Comparison of ENCODE assay signal across 8 cellular contexts in genomic region chr6:912871-913663, GRCh38.
DNase-seq lines count a peak whose midpoint lies in the region; ATAC-seq and TF ChIP-seq lines count a peak whose summit lies in the region.

No MANE protein-coding gene starts in this region.

- H2AFZ ChIP-seq in DND-41 (ENCODE audit: low read depth, low read length), result no peak overlapping the region

- H3K27me3 Mint-ChIP-seq in chondrocyte (ENCODE audit: low read depth) (peaks cover 27% of the 10 kb centered on the region), nephron (ENCODE audit: low read depth) (peaks cover 16% of the 10 kb centered on the region)

- H3K9ac ChIP-seq in DND-41 (ENCODE audit: low read depth, low read length), result no peak overlapping the region

- H3K27ac ChIP-seq in DND-41 (ENCODE audit: low read length), result no peak overlapping the region

- DNase-seq in DND-41, result no peak
- peak; percentile 11 to 18 for DNase-seq in Kasumi-1 (lab: John Stamatoyannopoulos, UW)
- no peak for DNase-seq in chondrocyte (ENCODE audit: low spot score)
- DNase-seq in stimulated activated naive CD4-positive, alpha-beta T cell (lab: John Stamatoyannopoulos, UW), result no peak
- no peak for DNase-seq in NCI-H1436 treated with DMSO at 0.1 percent for 48 hours (lab: John Stamatoyannopoulos, UW)
- DNase-seq in activated CD4-positive, alpha-beta T cell treated with anti-CD3 and anti-CD28 coated beads, Interleukin-2, amount 50 U/mL, for 1 hour, result no peak
- DNase-seq in OCI-M2 (lab: John Stamatoyannopoulos, UW; ENCODE audit: unreplicated experiment), result no peak

- H3K27ac Mint-ChIP-seq in chondrocyte (ENCODE audit: unreplicated experiment), result no peak overlapping the region
- no peak overlapping the region for H3K27ac Mint-ChIP-seq in nephron

- H3K27me3 ChIP-seq in DND-41 (ENCODE audit: insufficient read depth, low read length, poor library complexity), result no peaks in the 10 kb centered on the region

- H3K4me1 ChIP-seq in DND-41 (ENCODE audit: insufficient read depth, low read length), result no peaks in the 10 kb centered on the region

- no peaks in the 10 kb centered on the region for H4K20me1 ChIP-seq in DND-41 (ENCODE audit: insufficient read depth, low read length)

- H3K36me3 Mint-ChIP-seq in chondrocyte (ENCODE audit: low read depth) (peaks cover 1% of the 10 kb centered on the region), nephron (ENCODE audit: low read depth) (no peaks in the 10 kb centered on the region)

- no peak overlapping the region for H3K4me3 ChIP-seq in DND-41 (ENCODE audit: low read depth in 1 of 2, low read length in 2 of 2)

- no peaks in the 10 kb centered on the region for H3K36me3 ChIP-seq in DND-41 (ENCODE audit: insufficient read depth, low read length)

- H3K4me3 Mint-ChIP-seq in chondrocyte (ENCODE audit: unreplicated experiment) (no peak overlapping the region), nephron (no peak overlapping the region)

- no peaks in the 10 kb centered on the region for H3K79me2 ChIP-seq in DND-41 (ENCODE audit: insufficient read depth, low read length)

- ATAC-seq in DND-41 (ENCODE audit: insufficient read depth, low read depth), result no peak

- H3K9me3 Mint-ChIP-seq in chondrocyte (ENCODE audit: low read depth), result peaks cover 10% of the 10 kb centered on the region
- peaks cover 18% of the 10 kb centered on the region for H3K9me3 Mint-ChIP-seq in nephron

- H3K4me2 ChIP-seq in DND-41 (ENCODE audit: insufficient read depth, low read length), result no peak overlapping the region

- TF ChIP-seq CTCF in DND-41 (IDR thresholded peaks at IDR 0.05; ENCODE audit: borderline replicate concordance, extremely low read depth, low read length, poor library complexity, severe bottlenecking) (peak; percentile 35), chondrocyte (IDR thresholded peaks at IDR 0.05) (peak; percentile 74), nephron (IDR thresholded peaks at IDR 0.05; ENCODE audit: unreplicated experiment in 3 of 3) (peak; percentile 44 to 54 (median 49))

- H3K4me1 Mint-ChIP-seq in chondrocyte (ENCODE audit: low read depth) (no peaks in the 10 kb centered on the region), nephron (no peaks in the 10 kb centered on the region)

- no peaks in the 10 kb centered on the region for H3K9me3 ChIP-seq in DND-41 (ENCODE audit: insufficient read depth, low read length, severe bottlenecking)

Comparison
In these comparisons a context has a peak if more than half of its experiments do, and no peak if none do; other contexts are left out.
1. DNase-seq: peak in Kasumi-1 (2 of 2); none in DND-41 (single experiment), chondrocyte (single experiment), stimulated activated naive CD4-positive, alpha-beta T cell (0 of 6), NCI-H1436 treated with DMSO at 0.1 percent for 48 hours (single experiment), activated CD4-positive, alpha-beta T cell treated with anti-CD3 and anti-CD28 coated beads, Interleukin-2, amount 50 U/mL, for 1 hour (single experiment) and OCI-M2 (single experiment).
2. Peak in every context shown above with its lines, with median percentiles within 50 percentile points of each other: CTCF ChIP-seq.